Comparison of ENCODE assay signal across 19 cellular contexts in the genomic region with DNA sequence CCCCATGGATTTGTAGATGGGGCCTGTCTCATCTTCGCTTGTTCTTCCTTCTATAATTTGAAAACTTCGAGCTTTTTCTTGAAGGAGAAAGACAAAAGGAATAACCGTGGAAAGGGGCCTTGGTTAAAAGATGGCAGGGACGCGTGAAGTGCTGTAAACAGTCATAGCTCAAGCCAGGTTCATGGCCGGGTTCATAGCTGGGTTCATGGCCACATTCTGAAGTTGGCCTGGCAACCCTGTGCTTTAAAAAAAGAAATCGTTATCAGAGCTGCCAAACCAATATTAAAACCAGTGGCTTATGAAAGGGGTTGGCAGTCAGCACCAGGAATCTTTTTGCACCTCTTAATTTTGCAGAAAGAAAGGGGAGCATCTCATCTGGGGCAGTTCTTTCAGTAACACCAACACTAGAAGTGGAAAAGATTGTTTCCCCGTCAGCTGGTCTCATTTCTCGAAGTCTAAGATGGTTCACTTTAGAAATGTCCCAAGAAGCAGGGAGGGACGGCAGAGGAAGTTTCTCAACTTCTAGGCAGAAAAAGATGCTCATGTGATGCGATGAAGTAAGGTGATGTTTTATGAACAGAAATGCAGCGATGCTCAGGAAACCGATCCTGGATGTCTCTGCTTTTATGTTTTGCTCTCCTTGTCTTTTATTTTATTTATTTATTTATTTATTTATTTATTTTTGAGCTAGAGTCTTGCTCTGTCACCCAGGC.
DNase-seq lines count a peak whose midpoint lies in the region; ATAC-seq, FAIRE-seq and TF ChIP-seq lines count a peak whose summit lies in the region.
"Had no signal": no experiment of that assay in that cellular context is flagged by ENCODE, and none has a peak within 500 bp of the region (broad histone marks: within the 10 kb centered on the region; RNA-seq: fewer than 3 reads in every experiment).

No MANE protein-coding gene starts in this region.

- H3K27me3 ChIP-seq in adrenal gland: no peaks in the 10 kb centered on the region
- no peaks in the 10 kb centered on the region; a peak in 1 of 5 replicates for H3K27me3 ChIP-seq in HepG2 (ENCODE audit: control insufficient read depth in 1 of 2, insufficient read depth in 2 of 2, low read length in 2 of 2)
- no peaks in the 10 kb centered on the region for H3K27me3 ChIP-seq in trophoblast cell (ENCODE audit: insufficient read depth, low read length)
- no peaks in the 10 kb centered on the region for H3K27me3 ChIP-seq in HAP-1 (ENCODE audit: low read depth)
- H3K27me3 ChIP-seq: BLaER1 had no signal

- H4K20me1 ChIP-seq in HepG2 (ENCODE audit: insufficient read depth, low read length): no peaks in the 10 kb centered on the region
- H4K20me1 ChIP-seq: BLaER1 had no signal

- H3K79me2 ChIP-seq in HepG2 (ENCODE audit: insufficient read depth, low read length) (no peaks in the 10 kb centered on the region), trophoblast cell (ENCODE audit: control insufficient read depth, insufficient read depth, low read length, poor library complexity) (no peaks in the 10 kb centered on the region)

- no peak overlapping the region for H2BK12ac ChIP-seq in trophoblast cell (ENCODE audit: low read length)

- no peak overlapping the region for H3K14ac ChIP-seq in trophoblast cell (ENCODE audit: low read length)

- peaks cover 2% of the 10 kb centered on the region for H3K79me1 ChIP-seq in trophoblast cell (ENCODE audit: low read length)

- no peak overlapping the region for H3K4ac ChIP-seq in trophoblast cell (ENCODE audit: low read depth, low read length)

- H3K4me2 ChIP-seq in HepG2 (ENCODE audit: low read depth, low read length) (peak overlapping the region; percentile 11; the same call in 1 of the 2 replicates), trophoblast cell (ENCODE audit: low read length) (no peak overlapping the region)
- H3K4me2 ChIP-seq: BLaER1, GM23338 had no signal

- H3K27ac Mint-ChIP-seq in T-helper 17 cell: no peak overlapping the region
- H3K27ac Mint-ChIP-seq: CD4-positive, alpha-beta memory T cell; GM23338; HFFc6 had no signal

- TF ChIP-seq RAD21 in HepG2 (CRISPR knock-in tag; IDR thresholded peaks at IDR 0.05): no peak

- no peak overlapping the region for H3K18ac ChIP-seq in trophoblast cell (ENCODE audit: low read length)

- no peak for TF ChIP-seq POLR2A in adrenal gland (IDR thresholded peaks at IDR 0.05)
- no peak for TF ChIP-seq POLR2A in HepG2 (IDR thresholded peaks at IDR 0.05; ENCODE audit: insufficient read depth in 1 of 2, low read depth in 2 of 2, low read length in 2 of 2)

- H3K4me3 ChIP-seq in adrenal gland (no peak overlapping the region), HepG2 (replicated peaks in 1 of 3; ENCODE audit: insufficient read depth in 1 of 3, low read depth in 2 of 3, low read length in 3 of 3) (no peak overlapping the region), trophoblast cell (ENCODE audit: low read depth, low read length) (no peak overlapping the region), HAP-1 (no peak overlapping the region)
- H3K4me3 ChIP-seq: BLaER1, GM23338 had no signal

- H3K27me3 Mint-ChIP-seq in T-helper 17 cell: no peaks in the 10 kb centered on the region
- H3K27me3 Mint-ChIP-seq: CD4-positive, alpha-beta memory T cell had no signal

- H3K4me1 Mint-ChIP-seq in T-helper 17 cell: no peaks in the 10 kb centered on the region
- H3K4me1 Mint-ChIP-seq: CD14-positive monocyte; CD4-positive, alpha-beta memory T cell had no signal

- 69 to 76% (median 70%) methylated on average over 13 of the region's 13 CpGs for WGBS in adrenal gland, 4 donors
- 39% methylated on average over 13 of the region's 13 CpGs for WGBS in HepG2 (ENCODE audit: low lambda C conversion rate)
- WGBS in trophoblast cell (ENCODE audit: extremely low coverage, insufficient coverage, insufficient read length): no CpG with 5 or more reads among the region's 13 CpGs

- H3K4me3 Mint-ChIP-seq in T-helper 17 cell: no peak overlapping the region
- H3K4me3 Mint-ChIP-seq: CD14-positive monocyte; CD4-positive, alpha-beta memory T cell; GM23338; HFFc6 had no signal

- no peak overlapping the region for H2BK5ac ChIP-seq in trophoblast cell (ENCODE audit: low read depth, low read length, poor library complexity)

- H2BK120ac ChIP-seq in trophoblast cell (ENCODE audit: insufficient read depth, low read length, poor library complexity): peak overlapping the region; percentile 53

- no peak overlapping the region for H3K27ac ChIP-seq in adrenal gland
- no peak overlapping the region for H3K27ac ChIP-seq in HepG2 (ENCODE audit: extremely low read length, insufficient read depth, low read length)
- no peak overlapping the region for H3K27ac ChIP-seq in trophoblast cell (ENCODE audit: low read depth, low read length)
- H3K27ac ChIP-seq: BLaER1 had no signal

- H3K9me3 ChIP-seq in adrenal gland (replicated peaks in 1 of 3) (no peaks in the 10 kb centered on the region), HepG2 (ENCODE audit: low read length) (no peaks in the 10 kb centered on the region), trophoblast cell (ENCODE audit: insufficient read depth, low read depth, low read length) (peaks cover 2% of the 10 kb centered on the region), T-helper 17 cell (ENCODE audit: control insufficient read depth, low read length, poor library complexity, severe bottlenecking) (no peaks in the 10 kb centered on the region), HAP-1 (no peaks in the 10 kb centered on the region)
- H3K9me3 ChIP-seq: BLaER1 had no signal

- TF ChIP-seq CTCF in adrenal gland (IDR thresholded peaks at IDR 0.05) (no peak), HepG2 (CRISPR knock-in tag; IDR thresholded peaks at IDR 0.05) (no peak)

- peaks cover 0 to 4% of the 10 kb centered on the region in 2 donors for H3K4me1 ChIP-seq in adrenal gland (replicated peaks in 1 of 2)
- H3K4me1 ChIP-seq in HepG2 (ENCODE audit: insufficient read depth, low read length): peaks cover 25% of the 10 kb centered on the region
- no peaks in the 10 kb centered on the region for H3K4me1 ChIP-seq in trophoblast cell (ENCODE audit: control insufficient read depth in 1 of 2, insufficient read depth in 2 of 2, low read length in 2 of 2)
- no peaks in the 10 kb centered on the region for H3K4me1 ChIP-seq in HAP-1

- no peak overlapping the region for H3K23ac ChIP-seq in trophoblast cell (ENCODE audit: low read length)

- POLR2A ChIA-PET in HepG2 (lab: Yijun Ruan, JAX): interaction anchor here (1.2 to 1.3 kb wide), 2 partner anchors 42 to 193 kb away, joined by 3 to 4 read pairs; no protein-coding TSS in a partner anchor

- H3K36me3 ChIP-seq in adrenal gland (replicated peaks in 1 of 2) (no peaks in the 10 kb centered on the region), HepG2 (replicated peaks in 1 of 2; ENCODE audit: control insufficient read depth in 1 of 2, insufficient read depth in 2 of 2, low read length in 2 of 2) (no peaks in the 10 kb centered on the region), trophoblast cell (ENCODE audit: control insufficient read depth in 1 of 2, insufficient read depth in 2 of 2, low read length in 2 of 2) (no peaks in the 10 kb centered on the region), HAP-1 (replicated peaks) (no peaks in the 10 kb centered on the region)
- H3K36me3 ChIP-seq: BLaER1 had no signal

- H3K9ac ChIP-seq in HepG2 (ENCODE audit: insufficient read depth, low read depth, low read length): no peak overlapping the region
- H3K9ac ChIP-seq in trophoblast cell (ENCODE audit: low read length): no peak overlapping the region
- H3K9ac ChIP-seq: BLaER1 had no signal

- intact Hi-C loops in adrenal gland (cut with DNase I): no loop called here
- intact Hi-C loops in HepG2 (cut with micrococcal nuclease; ENCODE audit: unreplicated experiment): no loop called here

- H4K12ac ChIP-seq in trophoblast cell (ENCODE audit: low read depth, low read length): no peak overlapping the region

- H3K36me3 Mint-ChIP-seq in T-helper 17 cell (ENCODE audit: low read depth): no peaks in the 10 kb centered on the region
- H3K36me3 Mint-ChIP-seq: CD14-positive monocyte; CD4-positive, alpha-beta memory T cell had no signal

- no TSS peak for BruUV-seq in HepG2 (replicated peaks; lab: Mats Ljungman, UMichigan)

- in situ Hi-C loops in HepG2 (cut with HindIII; ENCODE audit: extremely low pct_ligation_motif_present, low pct_unique_long_range_greater_than_20kb): no loop called here
- in situ Hi-C loops in HAP-1 (cut with MboI; ENCODE audit: low sequenced_read_pairs): no loop called here

- no peak overlapping the region for H2AK5ac ChIP-seq in trophoblast cell (ENCODE audit: low read length)

- CTCF ChIA-PET in HepG2 (lab: Yijun Ruan, JAX; ENCODE audit: low intra/inter-chr PET ratio, low total read pairs): no interaction called here

- DNase-seq in MV-4-11 (lab: John Stamatoyannopoulos, UW) (peak; percentile 10), adrenal gland (peak in 4 of 7 donors; percentile 19 to 52 (median 28)), HepG2 (ENCODE audit: low spot score) (no peak), trophoblast cell (no peak), T-helper 17 cell (no peak), HAP-1 (ENCODE audit: low spot score in 2 of 2) (no peak)
- DNase-seq: 8988T; Calu3; CD4-positive, alpha-beta memory T cell; DMS79 treated with DMSO at 0.1 percent for 48 hours; GF-D8; HFFc6 had no signal

- no peak overlapping the region for H4K8ac ChIP-seq in trophoblast cell (ENCODE audit: low read depth, low read length)

- TF ChIP-seq EP300 in HepG2 (IDR thresholded peaks at IDR 0.05; ENCODE audit: low read depth in 2 of 2, low read length in 2 of 2) (no peak), HepG2 (CRISPR knock-in tag; IDR thresholded peaks at IDR 0.05; ENCODE audit: borderline replicate concordance) (no peak)

- H2AFZ ChIP-seq in HepG2 (ENCODE audit: low read length) (no peak overlapping the region), trophoblast cell (ENCODE audit: insufficient read depth, low read length, poor library complexity) (no peak overlapping the region)
- H2AFZ ChIP-seq: GM23338 had no signal

- no peak overlapping the region for H4K91ac ChIP-seq in trophoblast cell (ENCODE audit: low read depth, low read length)

- FAIRE-seq in HepG2 (lab: Jason Lieb, UNC): no peak
- FAIRE-seq: H54 had no signal

- no peak for ATAC-seq in HepG2
- ATAC-seq in GM21529 (IDR thresholded peaks at IDR 0.05; ENCODE audit: unreplicated experiment): no peak
- no peak for ATAC-seq in T-helper 17 cell
- no peak for ATAC-seq in HG03039 (IDR thresholded peaks at IDR 0.05; ENCODE audit: unreplicated experiment)
- ATAC-seq: GM23338, HCT116 had no signal

TF ChIP-seq in HepG2, 621 proteins besides CTCF, POLR2A, EP300 and RAD21:
- TF ChIP-seq RARA (CRISPR knock-in tag; IDR thresholded peaks at IDR 0.05) (peak; percentile 84), SKI (IDR thresholded peaks at IDR 0.05; ENCODE audit: partially characterized antibody) (peak; percentile 56), TBL1XR1 (IDR thresholded peaks at IDR 0.05; ENCODE audit: borderline replicate concordance, low read length, partially characterized antibody) (peak; percentile 76), CC2D1A (CRISPR knock-in tag; IDR thresholded peaks at IDR 0.05) (no peak)

Comparison
In these comparisons a context has a peak if more than half of its experiments do, and no peak if none do; other contexts are left out.
1. DNase-seq: peak in MV-4-11 (single experiment) and adrenal gland (4 of 7); none in HepG2 (single experiment), trophoblast cell (0 of 2), T-helper 17 cell (0 of 3) and HAP-1 (0 of 2).